ENCODE assay signal across 16 cellular contexts in the genomic region with DNA sequence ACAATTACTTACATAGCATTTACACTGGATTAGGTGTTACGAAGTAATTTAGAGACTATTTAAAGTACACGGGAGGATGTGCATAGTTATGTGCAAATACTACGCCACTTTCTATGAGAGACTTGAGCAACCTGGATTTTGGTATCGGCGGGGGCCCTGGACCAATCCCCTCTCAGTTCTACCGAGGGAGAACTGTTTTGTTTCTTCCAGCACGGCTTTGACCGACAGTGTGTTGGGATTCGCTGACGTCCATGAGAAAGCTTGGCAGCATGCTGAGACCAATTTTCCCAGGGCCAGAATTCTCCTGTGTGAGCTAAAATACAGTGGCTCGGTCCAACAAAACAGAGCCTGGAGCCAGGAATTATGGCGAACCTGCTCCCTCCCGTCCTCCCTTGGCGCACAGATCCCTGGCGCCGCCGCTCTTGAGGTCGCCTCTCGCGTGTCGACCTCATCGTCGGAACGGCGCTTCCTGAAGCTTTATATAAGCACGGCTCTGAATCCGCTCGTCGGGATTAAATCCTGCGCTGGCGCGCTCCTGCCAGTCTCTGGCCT. TPM values are rescaled to one million over a fixed set of nuclear protein-coding genes. Genes with fewer than 3 reads are reported as not detected.
DNase-seq lines count a peak whose midpoint lies in the region; ATAC-seq, FAIRE-seq and TF ChIP-seq lines count a peak whose summit lies in the region.
"Not testable (repeated sequence)": the region's sequence is repeated elsewhere in the genome, so short reads cannot be mapped to it uniquely, and the experiment has no call there.
"Had no signal": no experiment of that assay in that cellular context is flagged by ENCODE, and none has a peak within 500 bp of the region (broad histone marks: within the 10 kb centered on the region; RNA-seq: fewer than 3 reads in every experiment).

No MANE protein-coding gene starts in this region.

- not testable (repeated sequence) for H3K4me1 Mint-ChIP-seq in CD4-positive, alpha-beta T cell (ENCODE audit: low read depth); T-helper 17 cell; effector memory CD8-positive, alpha-beta T cell (ENCODE audit: low read depth in 2 of 2); stimulated activated naive B cell treated with anti-CD40 and anti-IgM and Interleukin-4, amounts not matched to agents 10 μg/mL and 1 μg/mL and 100 μg/mL, for 72 hours

- not testable (repeated sequence) for H3K4me1 ChIP-seq in HepG2 (ENCODE audit: insufficient read depth, low read length)

- not testable (repeated sequence) for H3K27ac Mint-ChIP-seq in CD4-positive, alpha-beta T cell; T-helper 17 cell; effector memory CD8-positive, alpha-beta T cell; stimulated activated naive B cell treated with anti-CD40 and anti-IgM and Interleukin-4, amounts not matched to agents 10 μg/mL and 1 μg/mL and 100 μg/mL, for 72 hours

- FAIRE-seq in HepG2 (lab: Jason Lieb, UNC), result not testable (repeated sequence)

- H3K4me2 ChIP-seq in HepG2 (ENCODE audit: low read depth, low read length), result not testable (repeated sequence)

- not testable (repeated sequence) for TF ChIP-seq POLR2A in HepG2 (IDR thresholded peaks at IDR 0.05; ENCODE audit: insufficient read depth in 1 of 2, low read depth in 2 of 2, low read length in 2 of 2)

- H3K4me3 Mint-ChIP-seq in CD4-positive, alpha-beta T cell; T-helper 17 cell; effector memory CD8-positive, alpha-beta T cell; stimulated activated naive B cell treated with anti-CD40 and anti-IgM and Interleukin-4, amounts not matched to agents 10 μg/mL and 1 μg/mL and 100 μg/mL, for 72 hours: not testable (repeated sequence)

- TF ChIP-seq EP300 in HepG2 (IDR thresholded peaks at IDR 0.05; ENCODE audit: low read depth in 2 of 2, low read length in 2 of 2); HepG2 (CRISPR knock-in tag; IDR thresholded peaks at IDR 0.05; ENCODE audit: borderline replicate concordance): not testable (repeated sequence)

- not testable (repeated sequence) for H3K4me3 ChIP-seq in HepG2 (replicated peaks in 1 of 3; ENCODE audit: insufficient read depth in 1 of 3, low read depth in 2 of 3, low read length in 3 of 3)

- CTCF ChIA-PET in CD4-positive, alpha-beta T cell (lab: Charles Lee); HepG2 (lab: Yijun Ruan, JAX; ENCODE audit: low intra/inter-chr PET ratio, low total read pairs): not testable (repeated sequence)

- not testable (repeated sequence) for H3K9ac ChIP-seq in HepG2 (ENCODE audit: insufficient read depth, low read depth, low read length)

- not testable (repeated sequence) for H3K36me3 ChIP-seq in HepG2 (replicated peaks in 1 of 2; ENCODE audit: control insufficient read depth in 1 of 2, insufficient read depth in 2 of 2, low read length in 2 of 2)

- ATAC-seq in CD4-positive, alpha-beta T cell (ENCODE audit: poor library complexity), result peak; percentile 6
- peak; percentile 5 for ATAC-seq in GM21367 (IDR thresholded peaks at IDR 0.05; ENCODE audit: unreplicated experiment)
- peak; percentile 14 for ATAC-seq in HG02852 (IDR thresholded peaks at IDR 0.05; ENCODE audit: unreplicated experiment)
- peak; percentile 11 for ATAC-seq in HG03354 (IDR thresholded peaks at IDR 0.05; ENCODE audit: poor library complexity, severe bottlenecking, unreplicated experiment)
- ATAC-seq in T-helper 17 cell, result peak; percentile 16
- ATAC-seq in effector memory CD8-positive, alpha-beta T cell (replicated peaks), result peak; percentile 11
- ATAC-seq in HepG2, result peak; percentile 44
- ATAC-seq in stimulated activated naive B cell treated with anti-CD40 and anti-IgM and Interleukin-4, amounts not matched to agents 10 μg/mL and 1 μg/mL and 100 μg/mL, for 72 hours (replicated peaks), result peak; percentile 19 to 24

- not testable (repeated sequence) for H3K27me3 Mint-ChIP-seq in CD4-positive, alpha-beta T cell; T-helper 17 cell; effector memory CD8-positive, alpha-beta T cell; stimulated activated naive B cell treated with anti-CD40 and anti-IgM and Interleukin-4, amounts not matched to agents 10 μg/mL and 1 μg/mL and 100 μg/mL, for 72 hours

- not testable (repeated sequence) for H3K36me3 Mint-ChIP-seq in CD4-positive, alpha-beta T cell (ENCODE audit: low read depth); T-helper 17 cell (ENCODE audit: low read depth); effector memory CD8-positive, alpha-beta T cell (ENCODE audit: insufficient read depth); stimulated activated naive B cell treated with anti-CD40 and anti-IgM and Interleukin-4, amounts not matched to agents 10 μg/mL and 1 μg/mL and 100 μg/mL, for 72 hours

- intact Hi-C loops in CD4-positive, alpha-beta T cell (cut with DNase I, micrococcal nuclease); HepG2 (cut with micrococcal nuclease; ENCODE audit: unreplicated experiment): not testable (repeated sequence)

- WGBS in HepG2 (ENCODE audit: low lambda C conversion rate), result no CpG with 5 or more reads among the region's 32 CpGs

- TF ChIP-seq RAD21 in HepG2 (CRISPR knock-in tag; IDR thresholded peaks at IDR 0.05), result not testable (repeated sequence)

- H4K20me1 ChIP-seq in HepG2 (ENCODE audit: insufficient read depth, low read length), result not testable (repeated sequence)

- not testable (repeated sequence) for TF ChIP-seq CTCF in CD4-positive, alpha-beta T cell (IDR thresholded peaks at IDR 0.05); HepG2 (CRISPR knock-in tag; IDR thresholded peaks at IDR 0.05)

- not testable (repeated sequence) for H3K9me3 ChIP-seq in CD4-positive, alpha-beta T cell (ENCODE audit: control insufficient read depth, low read length); T-helper 17 cell (ENCODE audit: control insufficient read depth, low read length, poor library complexity, severe bottlenecking); HepG2 (ENCODE audit: low read length)

- not testable (repeated sequence) for H3K27ac ChIP-seq in CD4-positive, alpha-beta T cell (ENCODE audit: low read depth, low read length); HepG2 (ENCODE audit: extremely low read length, insufficient read depth, low read length)

- not testable (repeated sequence) for H2AFZ ChIP-seq in HepG2 (ENCODE audit: low read length)

- H3K27me3 ChIP-seq in CD4-positive, alpha-beta T cell (ENCODE audit: control insufficient read depth, insufficient read depth, low read length); HepG2 (ENCODE audit: control insufficient read depth in 1 of 2, insufficient read depth in 2 of 2, low read length in 2 of 2): not testable (repeated sequence)

- POLR2A ChIA-PET in CD4-positive, alpha-beta T cell (lab: Charles Lee); HepG2 (lab: Yijun Ruan, JAX): not testable (repeated sequence)

- DNase-seq in CD4-positive, alpha-beta T cell; T-helper 17 cell; effector memory CD8-positive, alpha-beta T cell; HepG2 (ENCODE audit: low spot score); stimulated activated naive B cell treated with anti-CD40 and anti-IgM and Interleukin-4, amounts not matched to agents 10 μg/mL and 1 μg/mL and 100 μg/mL, for 72 hours: not testable (repeated sequence)

- in situ Hi-C loops in HepG2 (cut with HindIII; ENCODE audit: extremely low pct_ligation_motif_present, low pct_unique_long_range_greater_than_20kb), result not testable (repeated sequence)

- BruUV-seq in HepG2 (replicated peaks; lab: Mats Ljungman, UMichigan), result TSS peak; percentile 92

- H3K79me2 ChIP-seq in HepG2 (ENCODE audit: insufficient read depth, low read length), result not testable (repeated sequence)

- H3K9me3 Mint-ChIP-seq in CD4-positive, alpha-beta T cell; effector memory CD8-positive, alpha-beta T cell; stimulated activated naive B cell treated with anti-CD40 and anti-IgM and Interleukin-4, amounts not matched to agents 10 μg/mL and 1 μg/mL and 100 μg/mL, for 72 hours: not testable (repeated sequence)

RNA-seq across cellular contexts. Expression of a gene that starts 49.3 kb away (rescaled TPM):
- total RNA-seq in CD4-positive, alpha-beta T cell, result under 1 TPM in 1 of 2 experiments, not detected in 1; 0.17 TPM
- total RNA-seq in T-helper 17 cell, result under 1 TPM in 1 of 2 donors, not detected in 1; 0.30 TPM
- total RNA-seq in HepG2 (2016; rRNA removed; fragmentation: Illumina TruSeq; extraction: Trizol), result not detected in 2 replicates
- total RNA-seq in HepG2 (2016; cell fraction: cytosol; rRNA removed; fragmentation: Illumina TruSeq; extraction: Trizol; ENCODE audit: low read depth), result not detected in 2 replicates
- not detected in 2 replicates for total RNA-seq in HepG2 (2016; cell fraction: insoluble cytoplasmic fraction; rRNA removed; fragmentation: Illumina TruSeq; extraction: Trizol)
- total RNA-seq in HepG2 (2016; cell fraction: membrane; rRNA removed; fragmentation: Illumina TruSeq; extraction: Trizol), result not detected in 2 replicates
- total RNA-seq in HepG2 (2016; cell fraction: nucleus; rRNA removed; fragmentation: Illumina TruSeq; extraction: Trizol), result not detected in 2 replicates
- polyA plus RNA-seq in HepG2 (2011; rRNA removed), result not detected in 2 replicates
- polyA plus RNA-seq in HepG2 (2011; cell fraction: cytosol; rRNA removed), result not detected in 2 replicates
- not detected in 2 replicates for polyA plus RNA-seq in HepG2 (2011; cell fraction: nucleus; rRNA removed)
- not detected in 2 replicates for polyA plus RNA-seq in HepG2 (2012)
- not detected in 2 replicates for polyA plus RNA-seq in HepG2 (2016; cell fraction: cytosol; fragmentation: Illumina TruSeq; extraction: Trizol; ENCODE audit: low read depth)
- polyA plus RNA-seq in HepG2 (2016; cell fraction: insoluble cytoplasmic fraction; fragmentation: Illumina TruSeq; extraction: Trizol; ENCODE audit: low read depth), result not detected in 2 replicates
- polyA plus RNA-seq in HepG2 (2016; cell fraction: membrane; fragmentation: Illumina TruSeq; extraction: Trizol; ENCODE audit: low read depth), result not detected in 2 replicates
- polyA plus RNA-seq in HepG2 (2016; cell fraction: nucleus; fragmentation: Illumina TruSeq; extraction: Trizol; ENCODE audit: insufficient read depth, low read depth), result not detected in 2 replicates
- polyA minus RNA-seq in HepG2 (2011; rRNA and poly(A)+ RNA removed; ENCODE audit: low replicate concordance), result 0.06 TPM in 1 of 2 replicates, not detected in the other
- not detected in 2 replicates for polyA minus RNA-seq in HepG2 (2011; cell fraction: cytosol; rRNA and poly(A)+ RNA removed)
- polyA minus RNA-seq in HepG2 (2011; cell fraction: nucleus; rRNA and poly(A)+ RNA removed), result not detected in 2 replicates
- total RNA-seq: A172; activated CD4-positive, alpha-beta T cell treated with anti-CD3 and anti-CD28 coated beads, Interleukin-2, amount 10 ng/mL, durations not matched to agents 7 days and 5 days; Daoy; H7; pulmonary artery endothelial cell; SJCRH30; smooth muscle cell; T-helper 1 cell treated with Interleukin-12 subunit alpha and Interleukin-12 subunit beta and Interleukin-4 antibody, amounts not matched to agents 30 ng/mL and 1 ng/mL, for 36 hours had no signal
- polyA plus RNA-seq: smooth muscle cell had no signal
